8 cellular contexts compared by ENCODE assay signal in genomic region chr17:36949461-36949927, GRCh38. TPM values are rescaled to one million over a fixed set of nuclear protein-coding genes. Genes with fewer than 3 reads are reported as not detected.
DNase-seq lines count a peak whose midpoint lies in the region; ATAC-seq and TF ChIP-seq lines count a peak whose summit lies in the region.

No MANE protein-coding gene starts in this region.

- H3K4me3 ChIP-seq in mammary epithelial cell (replicated peaks in 1 of 3; ENCODE audit: insufficient read depth in 1 of 3, low read depth in 2 of 3, low read length in 3 of 3) = peak overlapping the region; percentile 78 to 86 (median 78)
- H3K4me3 ChIP-seq in lower lobe of right lung = peak overlapping the region; percentile 93
- peak overlapping the region; percentile 31 to 89 (median 74) for H3K4me3 ChIP-seq in transverse colon

- TF ChIP-seq EP300 in transverse colon (IDR thresholded peaks at IDR 0.05; ENCODE audit: low read depth) = no peak

- H3K27ac Mint-ChIP-seq in IgD-negative memory B cell = peak overlapping the region; percentile 79 to 96 (median 94)

- no TSS peak for BruUV-seq in mammary epithelial cell (replicated peaks; lab: Mats Ljungman, UMichigan)

- no peaks in the 10 kb centered on the region for H3K9me3 Mint-ChIP-seq in IgD-negative memory B cell

- H3K36me3 Mint-ChIP-seq in IgD-negative memory B cell = peaks cover 2% of the 10 kb centered on the region

- peaks cover 30% of the 10 kb centered on the region for H3K27me3 Mint-ChIP-seq in IgD-negative memory B cell

- intact Hi-C loops in mammary epithelial cell (cut with micrococcal nuclease) (loop anchor here (2.0 to 5.0 kb wide), 4 partner anchors 93 to 347 kb away; partner anchors contain the start of gene MRM1), lower lobe of right lung (cut with DNase I) (no loop called here), transverse colon (cut with DNase I; ENCODE audit: low total_unique reads) (no loop called here)

- dilution Hi-C loops in mammary epithelial cell (cut with HindIII; ENCODE audit: low sequenced_read_pairs) = no loop called here

- in situ Hi-C loops in mammary epithelial cell (cut with MboI; ENCODE audit: low sequenced_read_pairs in 2 of 2) = no loop called here
- in situ Hi-C loops in transverse colon (cut with MboI; ENCODE audit: low pct_ligation_motif_present in 1 of 4, low pct_unique_long_range_greater_than_20kb in 1 of 4, low sequenced_read_pairs in 3 of 4) = no loop called here

- peaks cover 25 to 39% (median 38%) of the 10 kb centered on the region in 3 donors for H3K4me1 Mint-ChIP-seq in IgD-negative memory B cell

- TF ChIP-seq POLR2A in transverse colon (IDR thresholded peaks at IDR 0.05) = no peak

- H3K27me3 ChIP-seq in mammary epithelial cell (ENCODE audit: insufficient read depth, low read length) = peaks cover 23% of the 10 kb centered on the region
- H3K27me3 ChIP-seq in lower lobe of right lung (ENCODE audit: low read depth) = peaks cover 32% of the 10 kb centered on the region
- H3K27me3 ChIP-seq in transverse colon = peaks cover 35% of the 10 kb centered on the region

- H3K4me1 ChIP-seq in mammary epithelial cell (ENCODE audit: insufficient read depth, low read length) (peaks cover 18% of the 10 kb centered on the region), lower lobe of right lung (peaks cover 33% of the 10 kb centered on the region), transverse colon (peaks cover 10 to 27% (median 18%) of the 10 kb centered on the region in 4 donors)

- peak overlapping the region; percentile 85 for H3K9ac ChIP-seq in mammary epithelial cell (ENCODE audit: insufficient read depth, low read length)

- H3K36me3 ChIP-seq in mammary epithelial cell (ENCODE audit: insufficient read depth, low read length) (peaks cover 24% of the 10 kb centered on the region), lower lobe of right lung (peaks cover 40% of the 10 kb centered on the region), transverse colon (peaks cover 0 to 27% (median 13%) of the 10 kb centered on the region in 4 donors)

- H3K9me3 ChIP-seq in mammary epithelial cell (replicated peaks; ENCODE audit: insufficient read depth, low read length) (no peaks in the 10 kb centered on the region), lower lobe of right lung (no peaks in the 10 kb centered on the region), transverse colon (no peaks in the 10 kb centered on the region)

- CTCF ChIA-PET in mammary epithelial cell (lab: Charles Lee; ENCODE audit: low non-redundant PET) = no interaction called here

- WGBS in mammary epithelial cell (ENCODE audit: low coverage, missing lambda C conversion rate) = 25% methylated on average over 9 of the region's 9 CpGs
- WGBS in transverse colon (ENCODE audit: low coverage in 1 of 2), 2 donors = 5 to 7% methylated on average over 7 to 9 of the region's 9 CpGs

- DNase-seq in DMS114 treated with DMSO at 0.1 percent for 48 hours (lab: John Stamatoyannopoulos, UW; ENCODE audit: unreplicated experiment) (peak; percentile 57), mammary epithelial cell (no peak), lower lobe of right lung (no peak), transverse colon (no peak), T-helper 9 cell (no peak), 8988T (no peak), Kasumi-1 (lab: John Stamatoyannopoulos, UW) (no peak)

- H3K4me2 ChIP-seq in mammary epithelial cell (ENCODE audit: insufficient read depth, low read depth, low read length) = peak overlapping the region; percentile 85

- H3K27ac ChIP-seq in mammary epithelial cell (ENCODE audit: insufficient read depth, low read depth, low read length) (peak overlapping the region; percentile 74), lower lobe of right lung (peak overlapping the region; percentile 93), transverse colon (peak overlapping the region; percentile 87 to 93 (median 91))

- peak overlapping the region; percentile 84 to 100 (median 98) for H3K4me3 Mint-ChIP-seq in IgD-negative memory B cell

- H3K79me2 ChIP-seq in mammary epithelial cell (ENCODE audit: insufficient read depth, low read length) = peaks cover 45% of the 10 kb centered on the region

- no peaks in the 10 kb centered on the region for H4K20me1 ChIP-seq in mammary epithelial cell (ENCODE audit: insufficient read depth, low read length)

- ATAC-seq in lower lobe of right lung = peak; percentile 38 to 57

- H2AFZ ChIP-seq in mammary epithelial cell (ENCODE audit: low read depth, low read length) = peak overlapping the region; percentile 96

- TF ChIP-seq CTCF in mammary epithelial cell (conservative IDR thresholded peaks at IDR 0.05 in 1 of 2, IDR thresholded peaks at IDR 0.05 in 1 of 2; ENCODE audit: extremely low read depth in 1 of 2, insufficient read depth in 1 of 2, low read depth in 1 of 2, low read length in 2 of 2) = no peak
- TF ChIP-seq CTCF in lower lobe of right lung (IDR thresholded peaks at IDR 0.05) = no peak
- TF ChIP-seq CTCF in transverse colon (IDR thresholded peaks at IDR 0.05) = no peak

RNA-seq across cellular contexts. Expression of gene AATF, which starts 0.7 kb away (rescaled TPM):
- polyA plus RNA-seq in IgD-negative memory B cell (98.0 TPM), mammary epithelial cell (19.0 TPM)
- total RNA-seq in mammary epithelial cell (10 to 100 TPM; 21.2 to 70.3 TPM), lower lobe of right lung (39.6 TPM), transverse colon (10 to 100 TPM; 16.5 to 54.2 (median 26.9) TPM)
- polyA minus RNA-seq in mammary epithelial cell = 54.6 TPM

RNA-seq across cellular contexts. Expression of gene LHX1, which starts 12.2 kb away (rescaled TPM):
- polyA plus RNA-seq in IgD-negative memory B cell (not detected), mammary epithelial cell (not detected)
- total RNA-seq in mammary epithelial cell (not detected), lower lobe of right lung (not detected), transverse colon (not detected)
- polyA minus RNA-seq in mammary epithelial cell = not detected
